ENCODE assay signal across 8 cellular contexts in the genomic region with DNA sequence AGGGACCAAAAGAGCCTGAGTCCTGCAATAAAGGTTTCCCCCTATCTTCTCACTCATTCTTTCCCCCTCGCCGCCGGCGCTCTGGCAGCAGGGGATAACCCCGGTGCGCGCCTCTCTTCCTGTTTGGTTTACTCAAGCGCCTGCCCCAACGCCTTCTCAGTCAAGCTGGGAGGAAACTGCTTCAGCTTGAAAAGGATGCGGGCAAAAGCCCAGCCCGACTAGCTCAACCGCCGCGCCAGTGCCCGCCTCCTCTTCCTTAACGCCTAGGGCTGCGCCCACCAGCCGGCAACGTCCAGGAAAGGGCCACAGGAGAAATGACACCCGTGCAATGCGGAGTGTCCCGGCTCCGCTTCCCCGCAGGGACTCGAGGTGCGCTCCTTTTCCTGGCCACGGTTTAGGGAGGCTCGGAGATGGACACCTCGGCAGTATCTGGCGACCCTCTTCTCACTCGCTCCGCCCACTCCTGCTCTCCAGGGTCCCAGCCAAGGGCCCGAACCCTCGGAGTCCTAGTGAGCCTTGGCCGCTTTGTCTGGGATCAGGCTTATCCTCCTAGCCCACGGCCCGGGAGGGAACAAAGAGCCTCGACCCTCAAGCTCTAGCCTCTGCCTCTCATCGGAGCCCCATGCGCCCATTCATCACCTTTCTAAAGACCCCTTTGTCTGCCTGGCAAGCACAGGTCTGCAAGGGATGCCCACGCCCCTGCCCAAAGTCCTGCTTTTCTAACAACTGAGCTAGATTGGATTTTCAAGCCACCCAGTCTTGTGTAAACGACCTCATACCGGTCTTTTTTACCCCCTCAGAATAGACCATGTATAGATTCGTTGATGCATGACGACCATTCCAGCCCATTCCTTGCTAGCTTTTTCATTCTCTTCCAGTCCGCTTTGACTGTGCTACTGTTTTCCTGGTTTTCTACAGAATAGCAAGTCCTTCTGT. TPM values are rescaled to one million over a fixed set of nuclear protein-coding genes. Genes with fewer than 3 reads are reported as not detected.
DNase-seq lines count a peak whose midpoint lies in the region; ATAC-seq lines count a peak whose summit lies in the region.

No MANE protein-coding gene starts in this region.

- H3K4me1 Mint-ChIP-seq in activated CD4-positive, alpha-beta memory T cell treated with anti-CD3 and anti-CD28 coated beads, Interleukin-2, amount 10 ng/mL, durations not matched to agents 7 days and 5 days, result peaks cover 33% of the 10 kb centered on the region

- no peaks in the 10 kb centered on the region for H3K9me3 Mint-ChIP-seq in activated CD4-positive, alpha-beta memory T cell treated with anti-CD3 and anti-CD28 coated beads, Interleukin-2, amount 10 ng/mL, durations not matched to agents 7 days and 5 days

- no peaks in the 10 kb centered on the region for H3K27me3 Mint-ChIP-seq in activated CD4-positive, alpha-beta memory T cell treated with anti-CD3 and anti-CD28 coated beads, Interleukin-2, amount 10 ng/mL, durations not matched to agents 7 days and 5 days

- H3K4me3 Mint-ChIP-seq in activated CD4-positive, alpha-beta memory T cell treated with anti-CD3 and anti-CD28 coated beads, Interleukin-2, amount 10 ng/mL, durations not matched to agents 7 days and 5 days, result peak overlapping the region; percentile 97

- no peaks in the 10 kb centered on the region for H3K4me1 ChIP-seq in endocrine pancreas (ENCODE audit: control insufficient read depth, insufficient read depth, low read length)

- peak; percentile 32 for ATAC-seq in HG03066 (IDR thresholded peaks at IDR 0.05; ENCODE audit: low read depth, unreplicated experiment)

- CTCF ChIA-PET in activated CD4-positive, alpha-beta memory T cell treated with anti-CD3 and anti-CD28 coated beads, Interleukin-2, amount 10 ng/mL, durations not matched to agents 7 days and 5 days (lab: Charles Lee), result interaction anchor here (0.8 to 5.7 kb wide), 16 partner anchors 8 to 234 kb away, joined by 3 to 49 read pairs (median 4); no protein-coding TSS in a partner anchor

- peak overlapping the region; percentile 99 for H3K27ac Mint-ChIP-seq in activated CD4-positive, alpha-beta memory T cell treated with anti-CD3 and anti-CD28 coated beads, Interleukin-2, amount 10 ng/mL, durations not matched to agents 7 days and 5 days

- H3K36me3 ChIP-seq in endocrine pancreas (ENCODE audit: control insufficient read depth, insufficient read depth, low read length), result no peaks in the 10 kb centered on the region

- peaks cover 48% of the 10 kb centered on the region for H3K36me3 Mint-ChIP-seq in activated CD4-positive, alpha-beta memory T cell treated with anti-CD3 and anti-CD28 coated beads, Interleukin-2, amount 10 ng/mL, durations not matched to agents 7 days and 5 days (ENCODE audit: low read depth)

- H3K27me3 ChIP-seq in endocrine pancreas (ENCODE audit: control insufficient read depth, insufficient read depth, low read length), result no peaks in the 10 kb centered on the region

- H3K4me3 ChIP-seq in endocrine pancreas (ENCODE audit: control insufficient read depth, insufficient read depth, low read length), result peak overlapping the region; percentile 77

- H3K9ac ChIP-seq in endocrine pancreas (ENCODE audit: control insufficient read depth, insufficient read depth, low read length), result no peak overlapping the region

- no peaks in the 10 kb centered on the region for H3K9me3 ChIP-seq in endocrine pancreas (ENCODE audit: control insufficient read depth, low read length)

- DNase-seq in DMS 273 (lab: John Stamatoyannopoulos, UW; ENCODE audit: unreplicated experiment) (peak; percentile 76), DMS 273 treated with DMSO at 0.1 percent for 48 hours (lab: John Stamatoyannopoulos, UW) (no peak), NCI-H524 (lab: John Stamatoyannopoulos, UW) (peak; percentile 51 to 75), mucosa of gallbladder (ENCODE audit: low spot score) (peak; percentile 65)
- DNase-seq in activated CD4-positive, alpha-beta memory T cell treated with anti-CD3 and anti-CD28 coated beads, Interleukin-2, amount 10 ng/mL, durations not matched to agents 7 days and 5 days, result peak; percentile 94
- peak; percentile 86 for DNase-seq in stimulated activated CD8-positive, alpha-beta memory T cell treated with anti-CD3 and anti-CD28 coated beads, Interleukin-4, amount 100 ng/mL, for 24 hours (ENCODE audit: low read depth)

- POLR2A ChIA-PET in activated CD4-positive, alpha-beta memory T cell treated with anti-CD3 and anti-CD28 coated beads, Interleukin-2, amount 10 ng/mL, durations not matched to agents 7 days and 5 days (lab: Charles Lee), result interaction anchor here (0.8 to 6.9 kb wide), 29 partner anchors 8 to 1972 kb away, joined by 3 to 413 read pairs (median 5); partner anchors contain the start of genes CHD1 and FAM174A

RNA-seq across cellular contexts. Expression of gene ST8SIA4, which starts 2.0 kb away (rescaled TPM):
- 10 to 100 TPM; 69.4 to 72.1 TPM for total RNA-seq in activated CD4-positive, alpha-beta memory T cell treated with anti-CD3 and anti-CD28 coated beads, Interleukin-2, amount 10 ng/mL, durations not matched to agents 7 days and 5 days
- 9.4 TPM for total RNA-seq in mucosa of gallbladder
